Comparison of ENCODE assay signal across 26 cellular contexts in the genomic region with DNA sequence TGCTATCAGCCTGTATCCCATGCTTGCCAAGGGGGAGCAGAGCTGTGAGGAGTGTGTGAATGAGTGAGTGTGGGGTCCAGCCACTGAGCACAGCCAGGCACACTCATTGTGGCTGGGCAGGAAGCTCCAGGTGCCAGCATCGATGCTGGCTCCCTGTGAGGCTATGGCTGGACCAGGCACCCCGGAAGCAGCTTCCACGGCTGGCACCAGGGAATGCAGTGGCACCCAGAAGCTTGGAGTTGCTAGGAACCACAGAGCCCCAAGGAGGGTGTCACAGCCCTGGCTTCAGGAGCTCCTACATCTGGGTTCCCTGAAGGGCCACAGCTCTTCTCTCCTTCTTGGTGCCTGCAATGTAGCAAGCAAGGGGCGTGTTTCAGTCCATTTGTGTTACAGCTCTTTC.
"Had no signal": no experiment of that assay in that cellular context is flagged by ENCODE, and none has a peak within 500 bp of the region (broad histone marks: within the 10 kb centered on the region; RNA-seq: fewer than 3 reads in every experiment).

No MANE protein-coding gene starts in this region.

- H3K27ac ChIP-seq: stomach, suprapubic skin, testis, thoracic aorta, thyroid gland, tibial artery, tibial nerve, transverse colon, upper lobe of left lung, upper lobe of right lung, uterus, vagina had no signal

- H3K4me3 ChIP-seq: stomach, suprapubic skin, testis, thoracic aorta, thyroid gland, tibial artery, tibial nerve, transverse colon, upper lobe of left lung, upper lobe of right lung, uterus, vagina had no signal

- DNase-seq: stimulated activated CD4-positive, alpha-beta T cell treated with anti-CD3 and anti-CD28 coated beads, Interleukin-2, amount 100 ng/mL, for 48 hours; stimulated activated CD4-positive, alpha-beta T cell treated with anti-CD3 and anti-CD28 coated beads, Interleukin-4, amount 100 ng/mL, for 1 hour; stimulated activated CD4-positive, alpha-beta T cell treated with anti-CD3 and anti-CD28 coated beads, Interleukin-4, amount 100 ng/mL, for 24 hours; stimulated activated CD4-positive, alpha-beta T cell treated with anti-CD3 and anti-CD28 coated beads, Interleukin-4, amount 100 ng/mL, for 4 hours; stimulated activated CD8-positive, alpha-beta memory T cell treated with anti-CD3 and anti-CD28 coated beads, Interleukin-4, amount 100 ng/mL, for 48 hours; stimulated activated naive B cell treated with anti-CD40 and anti-IgM and Interleukin-4, amounts not matched to agents 10 μg/mL and 1 μg/mL and 100 μg/mL, for 72 hours; stimulated activated naive CD4-positive, alpha-beta T cell; stimulated activated naive CD4-positive, alpha-beta T cell treated with Interleukin-2 at 50 U/mL for 16 hours; stimulated activated naive CD8-positive, alpha-beta T cell treated with anti-CD3 and anti-CD28 coated beads, Interleukin-15, amount 100 ng/mL, for 72 hours; stimulated activated naive CD8-positive, alpha-beta T cell treated with anti-CD3 and anti-CD28 coated beads, Interleukin-15, Interleukin-2, amounts not matched to agents 100 U/mL and 50 U/mL, for 24 hours; stomach; substantia nigra; testis; thyroid gland; tibial artery; transverse colon; trophoblast cell; upper lobe of right lung; uterus had no signal

- H3K9me3 ChIP-seq: suprapubic skin, testis, thoracic aorta, thyroid gland, transverse colon, upper lobe of right lung, uterus, vagina had no signal

- H3K36me3 ChIP-seq: stomach, suprapubic skin, thoracic aorta, thyroid gland, tibial artery, tibial nerve, transverse colon, upper lobe of left lung, upper lobe of right lung, uterus, vagina had no signal

- H3K27me3 ChIP-seq: stomach, suprapubic skin, testis, thyroid gland, tibial artery, tibial nerve, transverse colon, upper lobe of left lung, upper lobe of right lung, uterus, vagina had no signal

- H3K4me1 ChIP-seq: stomach, suprapubic skin, testis, thyroid gland, tibial artery, tibial nerve, transverse colon, upper lobe of left lung, upper lobe of right lung, uterus, vagina had no signal

- ATAC-seq: stimulated activated effector memory CD8-positive, alpha-beta T cell treated with anti-CD3 and anti-CD28 coated beads, Interleukin-12 subunit alpha, Interleukin-12 subunit beta, amount 100 ng/mL, for 72 hours; stimulated activated memory B cell treated with anti-CD40 and anti-IgM and Interleukin-4, amounts not matched to agents 10 μg/mL and 1 μg/mL and 100 μg/mL, for 72 hours; stimulated activated naive B cell treated with anti-CD40 and anti-IgM and Interleukin-4, amounts not matched to agents 10 μg/mL and 1 μg/mL and 100 μg/mL, for 72 hours; stimulated activated naive CD8-positive, alpha-beta T cell treated with anti-CD3 and anti-CD28 coated beads, Interleukin-15, amount 100 ng/mL, for 72 hours; stimulated activated naive CD8-positive, alpha-beta T cell treated with anti-CD3 and anti-CD28 coated beads, Interleukin-15, Interleukin-2, amounts not matched to agents 100 U/mL and 50 U/mL, for 24 hours; upper lobe of right lung had no signal
